Comparison of ENCODE assay signal across 2 cellular contexts in the genomic region with DNA sequence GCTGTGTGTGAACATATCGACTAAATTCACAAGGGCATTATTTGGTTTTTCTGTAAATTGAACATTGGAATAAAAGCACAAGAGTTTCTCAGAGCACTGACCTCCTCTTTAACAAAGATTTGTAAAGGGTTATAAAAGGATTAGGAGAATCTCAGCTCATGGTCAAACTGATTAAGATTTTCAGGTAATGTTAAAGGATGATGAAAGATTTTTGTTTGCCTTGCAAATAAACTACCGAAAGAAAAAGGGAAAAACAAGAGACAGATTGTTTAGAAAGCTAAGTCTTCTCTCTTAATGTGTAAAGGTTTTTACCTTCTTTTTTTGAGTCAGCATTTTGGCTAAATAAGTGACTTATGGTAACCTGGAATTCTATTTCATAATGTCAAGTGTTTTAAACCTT.
TF ChIP-seq lines count a peak whose summit lies in the region.

No MANE protein-coding gene starts in this region.

TF ChIP-seq in HepG2, 621 proteins besides CTCF, POLR2A, EP300 and RAD21 (continued from another document):
- TF ChIP-seq, protein P1, sequence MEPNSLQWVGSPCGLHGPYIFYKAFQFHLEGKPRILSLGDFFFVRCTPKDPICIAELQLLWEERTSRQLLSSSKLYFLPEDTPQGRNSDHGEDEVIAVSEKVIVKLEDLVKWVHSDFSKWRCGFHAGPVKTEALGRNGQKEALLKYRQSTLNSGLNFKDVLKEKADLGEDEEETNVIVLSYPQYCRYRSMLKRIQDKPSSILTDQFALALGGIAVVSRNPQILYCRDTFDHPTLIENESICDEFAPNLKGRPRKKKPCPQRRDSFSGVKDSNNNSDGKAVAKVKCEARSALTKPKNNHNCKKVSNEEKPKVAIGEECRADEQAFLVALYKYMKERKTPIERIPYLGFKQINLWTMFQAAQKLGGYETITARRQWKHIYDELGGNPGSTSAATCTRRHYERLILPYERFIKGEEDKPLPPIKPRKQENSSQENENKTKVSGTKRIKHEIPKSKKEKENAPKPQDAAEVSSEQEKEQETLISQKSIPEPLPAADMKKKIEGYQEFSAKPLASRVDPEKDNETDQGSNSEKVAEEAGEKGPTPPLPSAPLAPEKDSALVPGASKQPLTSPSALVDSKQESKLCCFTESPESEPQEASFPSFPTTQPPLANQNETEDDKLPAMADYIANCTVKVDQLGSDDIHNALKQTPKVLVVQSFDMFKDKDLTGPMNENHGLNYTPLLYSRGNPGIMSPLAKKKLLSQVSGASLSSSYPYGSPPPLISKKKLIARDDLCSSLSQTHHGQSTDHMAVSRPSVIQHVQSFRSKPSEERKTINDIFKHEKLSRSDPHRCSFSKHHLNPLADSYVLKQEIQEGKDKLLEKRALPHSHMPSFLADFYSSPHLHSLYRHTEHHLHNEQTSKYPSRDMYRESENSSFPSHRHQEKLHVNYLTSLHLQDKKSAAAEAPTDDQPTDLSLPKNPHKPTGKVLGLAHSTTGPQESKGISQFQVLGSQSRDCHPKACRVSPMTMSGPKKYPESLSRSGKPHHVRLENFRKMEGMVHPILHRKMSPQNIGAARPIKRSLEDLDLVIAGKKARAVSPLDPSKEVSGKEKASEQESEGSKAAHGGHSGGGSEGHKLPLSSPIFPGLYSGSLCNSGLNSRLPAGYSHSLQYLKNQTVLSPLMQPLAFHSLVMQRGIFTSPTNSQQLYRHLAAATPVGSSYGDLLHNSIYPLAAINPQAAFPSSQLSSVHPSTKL (CRISPR knock-in tag; IDR thresholded peaks at IDR 0.05), result peak; percentile 41; the same call in 1 of the 2 replicates
- TF ChIP-seq GFI1 (CRISPR knock-in tag; IDR thresholded peaks at IDR 0.05; ENCODE audit: borderline replicate concordance) (peak; percentile 42; the same call in 1 of the 2 replicates), ZFP1 (CRISPR knock-in tag; IDR thresholded peaks at IDR 0.05) (no peak), FOXA3 (CRISPR knock-in tag; IDR thresholded peaks at IDR 0.05) (0 out of 2 replicates have a peak, but pooled peaks have one; percentile 14), STAT5B (CRISPR knock-in tag; IDR thresholded peaks at IDR 0.05) (no peak), GATAD2A (CRISPR knock-in tag; IDR thresholded peaks at IDR 0.05) (peak; percentile 59), MAFK (conservative IDR thresholded peaks at IDR 0.05 in 1 of 2, IDR thresholded peaks at IDR 0.05 in 1 of 2; ENCODE audit: low read length in 2 of 2) (0 out of 4 replicates have a peak, but pooled peaks of 1 of the 2 experiments have one; percentile 10), SOX6 (IDR thresholded peaks at IDR 0.05) (no peak), SOX6 (CRISPR knock-in tag; IDR thresholded peaks at IDR 0.05) (peak; percentile 28; the same call in 1 of the 2 replicates), NCOA1 (CRISPR knock-in tag; IDR thresholded peaks at IDR 0.05) (no peak)

TF ChIP-seq in SK-N-SH treated with all-trans-retinoic acid at 6 μM for 48 hours, 23 proteins besides CTCF, POLR2A, EP300 and RAD21 (continued from another document):
- no peak for TF ChIP-seq TSHZ2 (CRISPR knock-in tag; IDR thresholded peaks at IDR 0.05)
- no peak for TF ChIP-seq BACH2 (CRISPR knock-in tag; IDR thresholded peaks at IDR 0.05; ENCODE audit: borderline replicate concordance)
- no peak for TF ChIP-seq ZFP3 (CRISPR knock-in tag; IDR thresholded peaks at IDR 0.05)
- no peak for TF ChIP-seq ISL1 (CRISPR knock-in tag; IDR thresholded peaks at IDR 0.05)
- TF ChIP-seq, protein P2, sequence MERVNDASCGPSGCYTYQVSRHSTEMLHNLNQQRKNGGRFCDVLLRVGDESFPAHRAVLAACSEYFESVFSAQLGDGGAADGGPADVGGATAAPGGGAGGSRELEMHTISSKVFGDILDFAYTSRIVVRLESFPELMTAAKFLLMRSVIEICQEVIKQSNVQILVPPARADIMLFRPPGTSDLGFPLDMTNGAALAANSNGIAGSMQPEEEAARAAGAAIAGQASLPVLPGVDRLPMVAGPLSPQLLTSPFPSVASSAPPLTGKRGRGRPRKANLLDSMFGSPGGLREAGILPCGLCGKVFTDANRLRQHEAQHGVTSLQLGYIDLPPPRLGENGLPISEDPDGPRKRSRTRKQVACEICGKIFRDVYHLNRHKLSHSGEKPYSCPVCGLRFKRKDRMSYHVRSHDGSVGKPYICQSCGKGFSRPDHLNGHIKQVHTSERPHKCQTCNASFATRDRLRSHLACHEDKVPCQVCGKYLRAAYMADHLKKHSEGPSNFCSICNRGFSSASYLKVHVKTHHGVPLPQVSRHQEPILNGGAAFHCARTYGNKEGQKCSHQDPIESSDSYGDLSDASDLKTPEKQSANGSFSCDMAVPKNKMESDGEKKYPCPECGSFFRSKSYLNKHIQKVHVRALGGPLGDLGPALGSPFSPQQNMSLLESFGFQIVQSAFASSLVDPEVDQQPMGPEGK (CRISPR knock-in tag; IDR thresholded peaks at IDR 0.05; ENCODE audit: borderline replicate concordance), result no peak
- TF ChIP-seq GLIS3 (CRISPR knock-in tag; IDR thresholded peaks at IDR 0.05), result no peak
- TF ChIP-seq TOX (CRISPR knock-in tag; IDR thresholded peaks at IDR 0.05; ENCODE audit: borderline replicate concordance), result no peak
- TF ChIP-seq OSR1 (CRISPR knock-in tag; IDR thresholded peaks at IDR 0.05), result no peak
- no peak for TF ChIP-seq ZNF70 (CRISPR knock-in tag; IDR thresholded peaks at IDR 0.05)
- no peak for TF ChIP-seq PPARA (CRISPR knock-in tag; IDR thresholded peaks at IDR 0.05; ENCODE audit: borderline replicate concordance)
- no peak for TF ChIP-seq ZNF8 (CRISPR knock-in tag; IDR thresholded peaks at IDR 0.05)
- TF ChIP-seq, protein P3, sequence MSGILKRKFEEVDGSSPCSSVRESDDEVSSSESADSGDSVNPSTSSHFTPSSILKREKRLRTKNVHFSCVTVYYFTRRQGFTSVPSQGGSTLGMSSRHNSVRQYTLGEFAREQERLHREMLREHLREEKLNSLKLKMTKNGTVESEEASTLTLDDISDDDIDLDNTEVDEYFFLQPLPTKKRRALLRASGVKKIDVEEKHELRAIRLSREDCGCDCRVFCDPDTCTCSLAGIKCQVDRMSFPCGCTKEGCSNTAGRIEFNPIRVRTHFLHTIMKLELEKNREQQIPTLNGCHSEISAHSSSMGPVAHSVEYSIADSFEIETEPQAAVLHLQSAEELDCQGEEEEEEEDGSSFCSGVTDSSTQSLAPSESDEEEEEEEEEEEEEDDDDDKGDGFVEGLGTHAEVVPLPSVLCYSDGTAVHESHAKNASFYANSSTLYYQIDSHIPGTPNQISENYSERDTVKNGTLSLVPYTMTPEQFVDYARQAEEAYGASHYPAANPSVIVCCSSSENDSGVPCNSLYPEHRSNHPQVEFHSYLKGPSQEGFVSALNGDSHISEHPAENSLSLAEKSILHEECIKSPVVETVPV (CRISPR knock-in tag; IDR thresholded peaks at IDR 0.05), result no peak
- TF ChIP-seq CSDC2 (CRISPR knock-in tag; IDR thresholded peaks at IDR 0.05), result no peak
TF ChIP-seq in SK-N-SH treated with all-trans-retinoic acid at 6 μM for 48 hours: peak in this region for 0.
